1 cellular context compared by ENCODE assay signal in the genomic region with DNA sequence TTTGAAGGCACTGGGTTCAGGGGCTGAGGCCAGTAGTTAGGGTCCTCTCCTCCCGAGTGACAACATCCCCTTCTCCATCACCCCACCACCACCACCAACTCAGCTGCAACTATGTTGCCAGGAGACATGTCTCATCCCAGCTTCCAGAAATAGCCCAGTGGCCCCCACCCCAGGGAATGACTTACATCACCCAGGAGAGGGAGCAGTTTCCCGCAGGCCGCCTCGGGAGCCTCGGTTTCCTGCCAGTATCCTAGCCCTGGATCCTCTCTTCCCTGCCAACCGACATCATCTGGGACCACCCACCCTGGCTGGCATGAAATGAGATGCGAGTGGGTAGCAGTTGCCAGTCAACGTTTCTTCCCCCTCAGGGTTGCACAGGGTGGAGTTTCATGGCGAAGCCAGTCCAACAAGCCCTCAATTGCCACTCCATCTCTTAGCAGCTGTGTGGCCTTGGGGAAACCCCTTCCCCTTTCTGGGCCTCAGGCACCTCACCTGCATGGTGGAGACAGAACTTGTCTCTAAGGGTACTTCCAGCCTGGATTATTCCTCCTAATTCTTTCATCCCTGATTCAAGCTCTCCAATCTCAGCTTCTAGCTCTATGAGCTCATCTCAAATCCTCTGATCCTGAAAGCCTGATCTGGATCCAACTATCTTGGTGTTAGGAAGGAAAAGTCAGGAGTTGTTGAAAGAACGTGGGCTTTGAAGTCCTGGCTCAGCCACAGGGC.
TF ChIP-seq lines count a peak whose summit lies in the region.

No MANE protein-coding gene starts in this region.

TF ChIP-seq in HEK293, 187 proteins besides CTCF, POLR2A, EP300 and RAD21 (continued from another document and continues in another):
- TF ChIP-seq, protein P1, sequence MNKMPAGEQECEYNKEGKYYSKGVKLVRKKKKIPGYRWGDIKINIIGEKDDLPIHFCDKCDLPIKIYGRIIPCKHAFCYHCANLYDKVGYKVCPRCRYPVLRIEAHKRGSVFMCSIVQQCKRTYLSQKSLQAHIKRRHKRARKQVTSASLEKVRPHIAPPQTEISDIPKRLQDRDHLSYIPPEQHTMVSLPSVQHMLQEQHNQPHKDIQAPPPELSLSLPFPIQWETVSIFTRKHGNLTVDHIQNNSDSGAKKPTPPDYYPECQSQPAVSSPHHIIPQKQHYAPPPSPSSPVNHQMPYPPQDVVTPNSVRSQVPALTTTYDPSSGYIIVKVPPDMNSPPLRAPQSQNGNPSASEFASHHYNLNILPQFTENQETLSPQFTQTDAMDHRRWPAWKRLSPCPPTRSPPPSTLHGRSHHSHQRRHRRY (tag by site-specific recombination; IDR thresholded peaks at IDR 0.05), result no peak
- TF ChIP-seq KLF9 (tag by site-specific recombination; IDR thresholded peaks at IDR 0.05; ENCODE audit: low read depth), result peak; percentile 36; the same call in 1 of the 2 replicates
- no peak for TF ChIP-seq ZNF624 (tag by site-specific recombination; IDR thresholded peaks at IDR 0.05)
- no peak for TF ChIP-seq ZNF132 (tag by site-specific recombination; IDR thresholded peaks at IDR 0.05; ENCODE audit: borderline replicate concordance)
- TF ChIP-seq, protein P2, sequence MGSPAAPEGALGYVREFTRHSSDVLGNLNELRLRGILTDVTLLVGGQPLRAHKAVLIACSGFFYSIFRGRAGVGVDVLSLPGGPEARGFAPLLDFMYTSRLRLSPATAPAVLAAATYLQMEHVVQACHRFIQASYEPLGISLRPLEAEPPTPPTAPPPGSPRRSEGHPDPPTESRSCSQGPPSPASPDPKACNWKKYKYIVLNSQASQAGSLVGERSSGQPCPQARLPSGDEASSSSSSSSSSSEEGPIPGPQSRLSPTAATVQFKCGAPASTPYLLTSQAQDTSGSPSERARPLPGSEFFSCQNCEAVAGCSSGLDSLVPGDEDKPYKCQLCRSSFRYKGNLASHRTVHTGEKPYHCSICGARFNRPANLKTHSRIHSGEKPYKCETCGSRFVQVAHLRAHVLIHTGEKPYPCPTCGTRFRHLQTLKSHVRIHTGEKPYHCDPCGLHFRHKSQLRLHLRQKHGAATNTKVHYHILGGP (tag by site-specific recombination; IDR thresholded peaks at IDR 0.05), result no peak
- TF ChIP-seq ZNF654 (tag by site-specific recombination; IDR thresholded peaks at IDR 0.05; ENCODE audit: low read depth), result peak; percentile 77
- TF ChIP-seq ZNF660 (tag by site-specific recombination; IDR thresholded peaks at IDR 0.05), result peak; percentile 49
- TF ChIP-seq ZNF843 (tag by site-specific recombination; IDR thresholded peaks at IDR 0.05), result peak; percentile 64; the same call in 1 of the 2 replicates
- TF ChIP-seq ZNF600 (tag by site-specific recombination; IDR thresholded peaks at IDR 0.05), result 0 out of 2 replicates have a peak, but pooled peaks have one; percentile 7
- TF ChIP-seq ZBTB48 (tag by site-specific recombination; IDR thresholded peaks at IDR 0.05), result peak; percentile 71; the same call in 1 of the 2 replicates
- TF ChIP-seq ZNF214 (tag by site-specific recombination; IDR thresholded peaks at IDR 0.05; ENCODE audit: borderline replicate concordance), result no peak
- peak; percentile 40; the same call in 1 of the 2 replicates for TF ChIP-seq ZFP37 (tag by site-specific recombination; IDR thresholded peaks at IDR 0.05)
- TF ChIP-seq, protein P3, sequence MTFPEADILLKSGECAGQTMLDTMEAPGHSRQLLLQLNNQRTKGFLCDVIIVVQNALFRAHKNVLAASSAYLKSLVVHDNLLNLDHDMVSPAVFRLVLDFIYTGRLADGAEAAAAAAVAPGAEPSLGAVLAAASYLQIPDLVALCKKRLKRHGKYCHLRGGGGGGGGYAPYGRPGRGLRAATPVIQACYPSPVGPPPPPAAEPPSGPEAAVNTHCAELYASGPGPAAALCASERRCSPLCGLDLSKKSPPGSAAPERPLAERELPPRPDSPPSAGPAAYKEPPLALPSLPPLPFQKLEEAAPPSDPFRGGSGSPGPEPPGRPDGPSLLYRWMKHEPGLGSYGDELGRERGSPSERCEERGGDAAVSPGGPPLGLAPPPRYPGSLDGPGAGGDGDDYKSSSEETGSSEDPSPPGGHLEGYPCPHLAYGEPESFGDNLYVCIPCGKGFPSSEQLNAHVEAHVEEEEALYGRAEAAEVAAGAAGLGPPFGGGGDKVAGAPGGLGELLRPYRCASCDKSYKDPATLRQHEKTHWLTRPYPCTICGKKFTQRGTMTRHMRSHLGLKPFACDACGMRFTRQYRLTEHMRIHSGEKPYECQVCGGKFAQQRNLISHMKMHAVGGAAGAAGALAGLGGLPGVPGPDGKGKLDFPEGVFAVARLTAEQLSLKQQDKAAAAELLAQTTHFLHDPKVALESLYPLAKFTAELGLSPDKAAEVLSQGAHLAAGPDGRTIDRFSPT (tag by site-specific recombination; IDR thresholded peaks at IDR 0.05), result peak; percentile 83
- TF ChIP-seq REPIN1 (tag by site-specific recombination; IDR thresholded peaks at IDR 0.05; ENCODE audit: low read depth), result no peak
- 0 out of 2 replicates have a peak, but pooled peaks have one; percentile 61 for TF ChIP-seq ZNF561 (tag by site-specific recombination; IDR thresholded peaks at IDR 0.05; ENCODE audit: borderline replicate concordance)
- TF ChIP-seq, protein P4, sequence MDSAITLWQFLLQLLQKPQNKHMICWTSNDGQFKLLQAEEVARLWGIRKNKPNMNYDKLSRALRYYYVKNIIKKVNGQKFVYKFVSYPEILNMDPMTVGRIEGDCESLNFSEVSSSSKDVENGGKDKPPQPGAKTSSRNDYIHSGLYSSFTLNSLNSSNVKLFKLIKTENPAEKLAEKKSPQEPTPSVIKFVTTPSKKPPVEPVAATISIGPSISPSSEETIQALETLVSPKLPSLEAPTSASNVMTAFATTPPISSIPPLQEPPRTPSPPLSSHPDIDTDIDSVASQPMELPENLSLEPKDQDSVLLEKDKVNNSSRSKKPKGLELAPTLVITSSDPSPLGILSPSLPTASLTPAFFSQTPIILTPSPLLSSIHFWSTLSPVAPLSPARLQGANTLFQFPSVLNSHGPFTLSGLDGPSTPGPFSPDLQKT (IDR thresholded peaks at IDR 0.05; ENCODE audit: borderline replicate concordance, low read depth, low read length), result no peak
- TF ChIP-seq ZNF514 (tag by site-specific recombination; IDR thresholded peaks at IDR 0.05), result no peak
- TF ChIP-seq ZNF175 (tag by site-specific recombination; IDR thresholded peaks at IDR 0.05), result no peak
- no peak for TF ChIP-seq PRDM1 (tag by site-specific recombination; IDR thresholded peaks at IDR 0.05)
- no peak for TF ChIP-seq ZNF621 (tag by site-specific recombination; IDR thresholded peaks at IDR 0.05)
- no peak for TF ChIP-seq ZNF560 (tag by site-specific recombination; IDR thresholded peaks at IDR 0.05; ENCODE audit: borderline replicate concordance)
- no peak for TF ChIP-seq ZNF623 (tag by site-specific recombination; IDR thresholded peaks at IDR 0.05)
- TF ChIP-seq ZSCAN23 (tag by site-specific recombination; IDR thresholded peaks at IDR 0.05), result no peak
- TF ChIP-seq ZNF585B (tag by site-specific recombination; IDR thresholded peaks at IDR 0.05), result no peak
- TF ChIP-seq ZNF529 (tag by site-specific recombination; IDR thresholded peaks at IDR 0.05; ENCODE audit: insufficient replicate concordance), result no peak
- TF ChIP-seq KLF1 (tag by site-specific recombination; IDR thresholded peaks at IDR 0.05), result peak; percentile 24; the same call in 1 of the 2 replicates
- no peak for TF ChIP-seq ZNF112 (tag by site-specific recombination; IDR thresholded peaks at IDR 0.05)
- no peak for TF ChIP-seq ZNF292 (tag by site-specific recombination; IDR thresholded peaks at IDR 0.05; ENCODE audit: borderline replicate concordance, low read depth)
- no peak for TF ChIP-seq ZNF48 (tag by site-specific recombination; IDR thresholded peaks at IDR 0.05)
- TF ChIP-seq ZNF133 (tag by site-specific recombination; IDR thresholded peaks at IDR 0.05), result peak; percentile 72
- no peak for TF ChIP-seq ZNF146 (tag by site-specific recombination; IDR thresholded peaks at IDR 0.05)
- TF ChIP-seq ZNF138 (tag by site-specific recombination; IDR thresholded peaks at IDR 0.05; ENCODE audit: borderline replicate concordance), result no peak
- peak; percentile 86; the same call in 1 of the 2 replicates for TF ChIP-seq ZNF768 (tag by site-specific recombination; IDR thresholded peaks at IDR 0.05)
- TF ChIP-seq, protein P5, sequence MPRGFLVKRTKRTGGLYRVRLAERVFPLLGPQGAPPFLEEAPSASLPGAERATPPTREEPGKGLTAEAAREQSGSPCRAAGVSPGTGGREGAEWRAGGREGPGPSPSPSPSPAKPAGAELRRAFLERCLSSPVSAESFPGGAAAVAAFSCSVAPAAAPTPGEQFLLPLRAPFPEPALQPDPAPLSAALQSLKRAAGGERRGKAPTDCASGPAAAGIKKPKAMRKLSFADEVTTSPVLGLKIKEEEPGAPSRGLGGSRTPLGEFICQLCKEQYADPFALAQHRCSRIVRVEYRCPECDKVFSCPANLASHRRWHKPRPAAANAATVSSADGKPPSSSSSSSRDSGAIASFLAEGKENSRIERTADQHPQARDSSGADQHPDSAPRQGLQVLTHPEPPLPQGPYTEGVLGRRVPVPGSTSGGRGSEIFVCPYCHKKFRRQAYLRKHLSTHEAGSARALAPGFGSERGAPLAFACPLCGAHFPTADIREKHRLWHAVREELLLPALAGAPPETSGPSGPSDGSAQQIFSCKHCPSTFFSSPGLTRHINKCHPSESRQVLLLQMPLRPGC (tag by site-specific recombination; IDR thresholded peaks at IDR 0.05), result no peak
- no peak for TF ChIP-seq EGR2 (tag by site-specific recombination; IDR thresholded peaks at IDR 0.05; ENCODE audit: low read depth)
- no peak for TF ChIP-seq ZBTB20 (tag by site-specific recombination; IDR thresholded peaks at IDR 0.05)
- peak; percentile 68; the same call in 1 of the 2 replicates for TF ChIP-seq GLIS1 (tag by site-specific recombination; IDR thresholded peaks at IDR 0.05)
- TF ChIP-seq, protein P6, sequence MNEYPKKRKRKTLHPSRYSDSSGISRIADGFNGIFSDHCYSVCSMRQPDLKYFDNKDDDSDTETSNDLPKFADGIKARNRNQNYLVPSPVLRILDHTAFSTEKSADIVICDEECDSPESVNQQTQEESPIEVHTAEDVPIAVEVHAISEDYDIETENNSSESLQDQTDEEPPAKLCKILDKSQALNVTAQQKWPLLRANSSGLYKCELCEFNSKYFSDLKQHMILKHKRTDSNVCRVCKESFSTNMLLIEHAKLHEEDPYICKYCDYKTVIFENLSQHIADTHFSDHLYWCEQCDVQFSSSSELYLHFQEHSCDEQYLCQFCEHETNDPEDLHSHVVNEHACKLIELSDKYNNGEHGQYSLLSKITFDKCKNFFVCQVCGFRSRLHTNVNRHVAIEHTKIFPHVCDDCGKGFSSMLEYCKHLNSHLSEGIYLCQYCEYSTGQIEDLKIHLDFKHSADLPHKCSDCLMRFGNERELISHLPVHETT (tag by site-specific recombination; IDR thresholded peaks at IDR 0.05), result no peak
- TF ChIP-seq, protein P7, sequence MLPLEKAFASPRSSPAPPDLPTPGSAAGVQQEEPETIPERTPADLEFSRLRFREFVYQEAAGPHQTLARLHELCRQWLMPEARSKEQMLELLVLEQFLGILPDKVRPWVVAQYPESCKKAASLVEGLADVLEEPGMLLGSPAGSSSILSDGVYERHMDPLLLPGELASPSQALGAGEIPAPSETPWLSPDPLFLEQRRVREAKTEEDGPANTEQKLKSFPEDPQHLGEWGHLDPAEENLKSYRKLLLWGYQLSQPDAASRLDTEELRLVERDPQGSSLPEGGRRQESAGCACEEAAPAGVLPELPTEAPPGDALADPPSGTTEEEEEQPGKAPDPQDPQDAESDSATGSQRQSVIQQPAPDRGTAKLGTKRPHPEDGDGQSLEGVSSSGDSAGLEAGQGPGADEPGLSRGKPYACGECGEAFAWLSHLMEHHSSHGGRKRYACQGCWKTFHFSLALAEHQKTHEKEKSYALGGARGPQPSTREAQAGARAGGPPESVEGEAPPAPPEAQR (tag by site-specific recombination; IDR thresholded peaks at IDR 0.05), result no peak
- no peak for TF ChIP-seq ZNF350 (tag by site-specific recombination; IDR thresholded peaks at IDR 0.05)
- TF ChIP-seq ZNF423 (tag by site-specific recombination; IDR thresholded peaks at IDR 0.05), result no peak
- TF ChIP-seq, protein P8, sequence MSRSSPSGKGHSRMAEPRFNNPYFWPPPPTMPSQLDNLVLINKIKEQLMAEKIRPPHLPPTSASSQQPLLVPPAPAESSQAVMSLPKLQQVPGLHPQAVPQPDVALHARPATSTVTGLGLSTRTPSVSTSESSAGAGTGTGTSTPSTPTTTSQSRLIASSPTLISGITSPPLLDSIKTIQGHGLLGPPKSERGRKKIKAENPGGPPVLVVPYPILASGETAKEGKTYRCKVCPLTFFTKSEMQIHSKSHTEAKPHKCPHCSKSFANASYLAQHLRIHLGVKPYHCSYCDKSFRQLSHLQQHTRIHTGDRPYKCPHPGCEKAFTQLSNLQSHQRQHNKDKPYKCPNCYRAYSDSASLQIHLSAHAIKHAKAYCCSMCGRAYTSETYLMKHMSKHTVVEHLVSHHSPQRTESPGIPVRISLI (tag by site-specific recombination; IDR thresholded peaks at IDR 0.05), result no peak
- TF ChIP-seq ZNF571 (tag by site-specific recombination; IDR thresholded peaks at IDR 0.05), result no peak
- TF ChIP-seq, protein P9, sequence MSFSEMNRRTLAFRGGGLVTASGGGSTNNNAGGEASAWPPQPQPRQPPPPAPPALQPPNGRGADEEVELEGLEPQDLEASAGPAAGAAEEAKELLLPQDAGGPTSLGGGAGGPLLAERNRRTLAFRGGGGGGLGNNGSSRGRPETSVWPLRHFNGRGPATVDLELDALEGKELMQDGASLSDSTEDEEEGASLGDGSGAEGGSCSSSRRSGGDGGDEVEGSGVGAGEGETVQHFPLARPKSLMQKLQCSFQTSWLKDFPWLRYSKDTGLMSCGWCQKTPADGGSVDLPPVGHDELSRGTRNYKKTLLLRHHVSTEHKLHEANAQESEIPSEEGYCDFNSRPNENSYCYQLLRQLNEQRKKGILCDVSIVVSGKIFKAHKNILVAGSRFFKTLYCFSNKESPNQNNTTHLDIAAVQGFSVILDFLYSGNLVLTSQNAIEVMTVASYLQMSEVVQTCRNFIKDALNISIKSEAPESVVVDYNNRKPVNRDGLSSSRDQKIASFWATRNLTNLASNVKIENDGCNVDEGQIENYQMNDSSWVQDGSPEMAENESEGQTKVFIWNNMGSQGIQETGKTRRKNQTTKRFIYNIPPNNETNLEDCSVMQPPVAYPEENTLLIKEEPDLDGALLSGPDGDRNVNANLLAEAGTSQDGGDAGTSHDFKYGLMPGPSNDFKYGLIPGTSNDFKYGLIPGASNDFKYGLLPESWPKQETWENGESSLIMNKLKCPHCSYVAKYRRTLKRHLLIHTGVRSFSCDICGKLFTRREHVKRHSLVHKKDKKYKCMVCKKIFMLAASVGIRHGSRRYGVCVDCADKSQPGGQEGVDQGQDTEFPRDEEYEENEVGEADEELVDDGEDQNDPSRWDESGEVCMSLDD (tag by site-specific recombination; IDR thresholded peaks at IDR 0.05), result peak; percentile 47
- TF ChIP-seq ZNF341 (tag by site-specific recombination; IDR thresholded peaks at IDR 0.05; ENCODE audit: low read depth), result no peak
- peak; percentile 40 for TF ChIP-seq ZNF629 (tag by site-specific recombination; IDR thresholded peaks at IDR 0.05)
- no peak for TF ChIP-seq ZNF23 (tag by site-specific recombination; IDR thresholded peaks at IDR 0.05; ENCODE audit: borderline replicate concordance)
- TF ChIP-seq SCRT2 (tag by site-specific recombination; IDR thresholded peaks at IDR 0.05), result 0 out of 2 replicates have a peak, but pooled peaks have one; percentile 4
- no peak; the same call in 1 of the 2 replicates for TF ChIP-seq BCL11B (tag by site-specific recombination; IDR thresholded peaks at IDR 0.05; ENCODE audit: low read depth)
- TF ChIP-seq ZBTB17 (tag by site-specific recombination; IDR thresholded peaks at IDR 0.05), result peak; percentile 86
- peak; percentile 62 for TF ChIP-seq ZEB2 (tag by site-specific recombination; IDR thresholded peaks at IDR 0.05)
- TF ChIP-seq GLI4 (tag by site-specific recombination; IDR thresholded peaks at IDR 0.05), result no peak
- TF ChIP-seq SP3 (tag by site-specific recombination; IDR thresholded peaks at IDR 0.05), result no peak
- TF ChIP-seq ZNF121 (tag by site-specific recombination; IDR thresholded peaks at IDR 0.05), result no peak
